19 cellular contexts compared by ENCODE assay signal in the genomic region with DNA sequence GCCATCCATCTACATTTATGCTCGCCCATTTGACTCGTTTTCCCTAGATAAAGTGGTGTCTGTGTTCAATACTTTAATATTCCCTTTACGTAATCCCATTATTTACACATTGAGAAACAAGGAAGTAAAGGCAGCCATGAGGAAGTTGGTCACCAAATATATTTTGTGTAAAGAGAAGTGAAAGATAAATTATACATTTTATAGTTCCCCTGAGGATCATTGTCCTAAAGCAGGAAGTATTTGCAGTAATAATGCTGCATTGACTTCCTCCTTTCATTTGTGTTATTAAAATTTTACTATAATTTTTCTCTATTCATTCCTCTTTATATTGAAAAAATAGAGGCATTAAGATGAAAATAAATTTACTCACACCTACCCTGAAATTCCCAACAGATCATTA. TPM values are rescaled to one million over a fixed set of nuclear protein-coding genes. Genes with fewer than 3 reads are reported as not detected.
"Had no signal": no experiment of that assay in that cellular context is flagged by ENCODE, and none has a peak within 500 bp of the region (broad histone marks: within the 10 kb centered on the region; RNA-seq: fewer than 3 reads in every experiment).

No MANE protein-coding gene starts in this region.

RNA-seq across cellular contexts. Expression of gene OR4M2, which starts 1.1 kb away (rescaled TPM):
- total RNA-seq: activated naive CD4-positive, alpha-beta T cell treated with anti-CD3 and anti-CD28 coated beads for 36 hours; activated naive CD4-positive, alpha-beta T cell treated with anti-CD3 and anti-CD28 coated beads, Interleukin-2, amount 50 U/mL, for 72 hours; activated naive CD8-positive, alpha-beta T cell treated with anti-CD3 and anti-CD28 coated beads for 36 hours; activated naive CD8-positive, alpha-beta T cell treated with anti-CD3 and anti-CD28 coated beads, Interleukin-2, amount 10 ng/mL, durations not matched to agents 7 days and 5 days; activated T-cell treated with anti-CD3 and anti-CD28 coated beads, Interleukin-2, amount 50 U/mL, for 4 hours; activated T-cell treated with anti-CD3 and anti-CD28 coated beads, Interleukin-2, amount 50 U/mL, for 72 hours; activated T-helper 1 cell treated with anti-CD3 and anti-CD28 coated beads, Interleukin-12 subunit alpha, Interleukin-12 subunit beta, Interleukin-2, Interleukin-4 antibody, amounts not matched to agents 30 ng/mL and 10 ng/mL and 1 ng/mL, durations not matched to agents 14 hours and 24 hours and 36 hours; activated T-helper 17 cell treated with anti-CD3 and anti-CD28 coated beads, Interleukin-2, amount 50 U/mL, for 72 hours; activated T-helper 2 cell treated with anti-CD3 and anti-CD28 coated beads, Interferon-gamma antibody, Interleukin-2, Interleukin-4, amounts not matched to agents 10 μg/mL and 5 μg/mL and 100 μg/mL, durations not matched to agents 14 hours and 24 hours and 36 hours; adrenal gland; aorta; ascending aorta; astrocyte; body of pancreas; breast epithelium; bronchial epithelial cell; cardiac muscle cell; cardiac septum had no signal
- polyA plus RNA-seq: adipose tissue, adrenal gland, aorta, cardiac muscle cell had no signal
